9 cellular contexts compared by ENCODE assay signal in the genomic region with DNA sequence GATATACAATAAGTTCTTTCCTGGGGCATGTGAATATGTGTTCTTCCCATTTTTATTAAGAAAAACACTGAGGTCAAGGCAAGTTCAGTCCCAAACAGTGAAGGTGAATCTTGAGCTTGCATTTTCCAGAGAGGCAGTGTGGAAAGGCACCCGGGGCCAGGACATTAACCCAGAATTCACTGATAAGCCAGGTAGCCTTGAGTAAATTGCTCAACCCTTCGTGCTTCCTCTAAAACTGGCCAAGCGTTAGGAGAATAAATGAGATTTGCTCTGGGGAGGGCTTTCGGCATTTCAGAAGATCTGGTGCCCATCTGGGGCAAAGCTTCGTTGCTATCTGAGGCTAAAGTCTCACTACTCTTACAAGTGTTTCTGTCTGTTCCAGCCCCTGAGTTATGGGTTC.
"Had no signal": no experiment of that assay in that cellular context is flagged by ENCODE, and none has a peak within 500 bp of the region (broad histone marks: within the 10 kb centered on the region; RNA-seq: fewer than 3 reads in every experiment).

No MANE protein-coding gene starts in this region.

- H3K4me3 Mint-ChIP-seq: HFFc6 had no signal

- H3K27ac Mint-ChIP-seq: HFFc6 had no signal

- DNase-seq: GM23248, GOT3, H7, HFFc6, IMR-90, KG1 had no signal

- H3K36me3 ChIP-seq: HAP-1 had no signal

- H2AFZ ChIP-seq: GM23248 had no signal

- ATAC-seq: HCT116, K562 had no signal

- H3K27ac ChIP-seq: GM23248 had no signal

- H3K9ac ChIP-seq: GM23248 had no signal

- H3K4me3 ChIP-seq: GM23248, HAP-1, K562 had no signal
